Comparison of ENCODE assay signal across 9 cellular contexts in genomic region chr19:34998777-34999497, GRCh38. TPM values are rescaled to one million over a fixed set of nuclear protein-coding genes. Genes with fewer than 3 reads are reported as not detected.
A peak's percentile ranks its signal among the peaks of the same experiment; 100 is the strongest.
DNase-seq lines count a peak whose midpoint lies in the region; ATAC-seq and TF ChIP-seq lines count a peak whose summit lies in the region.
"Had no signal": no experiment of that assay in that cellular context is flagged by ENCODE, and none has a peak within 500 bp of the region (broad histone marks: within the 10 kb centered on the region; RNA-seq: fewer than 3 reads in every experiment).

No MANE protein-coding gene starts in this region.

- H3K36me3 ChIP-seq in liver (ENCODE audit: control insufficient read depth in 4 of 4, insufficient read depth in 3 of 4, low read depth in 1 of 4, low read length in 3 of 4) = no peaks in the 10 kb centered on the region
- peaks cover 0 to 4% (median 0%) of the 10 kb centered on the region in 3 donors for H3K36me3 ChIP-seq in tibial artery

- H3K27me3 ChIP-seq in liver (ENCODE audit: control insufficient read depth in 4 of 4, insufficient read depth in 4 of 4, low read length in 3 of 4) (no peaks in the 10 kb centered on the region), tibial artery (no peaks in the 10 kb centered on the region)

- H3K9me3 ChIP-seq in liver (ENCODE audit: control insufficient read depth in 4 of 4, low read length in 3 of 4) (no peaks in the 10 kb centered on the region), tibial artery (no peaks in the 10 kb centered on the region)

- no peak for TF ChIP-seq RAD21 in liver (IDR thresholded peaks at IDR 0.05)

- POLR2A ChIA-PET in activated CD4-positive, alpha-beta T cell treated with anti-CD3 and anti-CD28 coated beads for 36 hours (lab: Charles Lee) = interaction anchor here (1.7 to 3.1 kb wide), 2 partner anchors 9 to 25 kb away, joined by 14 to 15 read pairs; no protein-coding TSS in a partner anchor

- H3K4me3 Mint-ChIP-seq in activated CD4-positive, alpha-beta T cell treated with anti-CD3 and anti-CD28 coated beads for 36 hours = peak overlapping the region; percentile 100
- H3K4me3 Mint-ChIP-seq in brain = peak overlapping the region; percentile 82 to 94 (median 91)

- intact Hi-C loops in activated CD4-positive, alpha-beta T cell treated with anti-CD3 and anti-CD28 coated beads for 36 hours (cut with DNase I, micrococcal nuclease) = loop anchor here in 1 of 2 experiments (2.0 kb wide), 1 partner anchor 14 kb away; no protein-coding TSS in a partner anchor
- intact Hi-C loops in tibial artery (cut with DNase I; ENCODE audit: low total_unique reads) = no loop called here

- H3K4me3 ChIP-seq in liver (ENCODE audit: low read depth in 1 of 3, low read length in 3 of 3) (no peak overlapping the region), tibial artery (peak overlapping the region; percentile 98 to 99)

- H3K9ac ChIP-seq in liver (ENCODE audit: low read depth in 1 of 2, low read length in 2 of 2) = no peak overlapping the region

- WGBS in liver = 63% methylated on average over 13 of the region's 13 CpGs

- no peak for DNase-seq in activated CD4-positive, alpha-beta T cell treated with anti-CD3 and anti-CD28 coated beads for 36 hours
- DNase-seq in activated CD4-positive, alpha-beta T cell treated with anti-CD3 and anti-CD28 coated beads, Interleukin-2, amount 50 U/mL, for 1 hour = no peak
- DNase-seq in tibial artery = peak in 1 of 2 donors; percentile 59
- DNase-seq in putamen (ENCODE audit: low spot score) = no peak
- no peak for DNase-seq in NCI-H226

- H3K4me1 ChIP-seq in liver (ENCODE audit: control insufficient read depth in 4 of 4, insufficient read depth in 4 of 4, low read length in 3 of 4) (peaks cover 10 to 42% (median 18%) of the 10 kb centered on the region in 4 donors), tibial artery (peaks cover 0 to 49% (median 37%) of the 10 kb centered on the region in 4 donors)

- H3K9me3 Mint-ChIP-seq in activated CD4-positive, alpha-beta T cell treated with anti-CD3 and anti-CD28 coated beads for 36 hours (ENCODE audit: low read depth) = no peaks in the 10 kb centered on the region
- H3K9me3 Mint-ChIP-seq in brain = no peaks in the 10 kb centered on the region

- H3K36me3 Mint-ChIP-seq in activated CD4-positive, alpha-beta T cell treated with anti-CD3 and anti-CD28 coated beads for 36 hours (ENCODE audit: low read depth) = peaks cover 30% of the 10 kb centered on the region
- H3K36me3 Mint-ChIP-seq in brain = peaks cover 10% of the 10 kb centered on the region

- peak overlapping the region; percentile 90 for H3K27ac Mint-ChIP-seq in activated CD4-positive, alpha-beta T cell treated with anti-CD3 and anti-CD28 coated beads for 36 hours
- H3K27ac Mint-ChIP-seq in brain = peak overlapping the region; percentile 93 to 99 (median 98)

- H3K27me3 Mint-ChIP-seq in activated CD4-positive, alpha-beta T cell treated with anti-CD3 and anti-CD28 coated beads for 36 hours = no peaks in the 10 kb centered on the region
- peaks cover 18% of the 10 kb centered on the region for H3K27me3 Mint-ChIP-seq in brain

- CTCF ChIA-PET in activated CD4-positive, alpha-beta T cell treated with anti-CD3 and anti-CD28 coated beads for 36 hours (lab: Charles Lee) = interaction anchor here (0.6 to 3.4 kb wide), 3 partner anchors 7 to 25 kb away, joined by 3 to 26 read pairs (median 3); no protein-coding TSS in a partner anchor

- TF ChIP-seq CTCF in brain (conservative IDR thresholded peaks at IDR 0.05) (no peak), liver (IDR thresholded peaks at IDR 0.05; ENCODE audit: low read depth, low read length, missing input control) (no peak), tibial artery (IDR thresholded peaks at IDR 0.05) (no peak)

- H3K27ac ChIP-seq in liver (ENCODE audit: low read depth in 1 of 2, low read length in 2 of 2) = peak overlapping the region; percentile 95 to 96
- H3K27ac ChIP-seq in tibial artery = peak overlapping the region; percentile 89 to 99

- peaks cover 65% of the 10 kb centered on the region for H3K4me1 Mint-ChIP-seq in activated CD4-positive, alpha-beta T cell treated with anti-CD3 and anti-CD28 coated beads for 36 hours
- peaks cover 42% of the 10 kb centered on the region for H3K4me1 Mint-ChIP-seq in brain

- ATAC-seq in activated CD4-positive, alpha-beta T cell treated with anti-CD3 and anti-CD28 coated beads for 36 hours = no peak
- ATAC-seq in HG03565 (IDR thresholded peaks at IDR 0.05; ENCODE audit: unreplicated experiment) = no peak

TF ChIP-seq in liver, 16 proteins besides CTCF, POLR2A, EP300 and RAD21:
- TF ChIP-seq HNF4A (conservative IDR thresholded peaks at IDR 0.05) (peak; percentile 19 to 35), ZBTB33 (IDR thresholded peaks at IDR 0.05) (no peak)

RNA-seq across cellular contexts. Expression of gene GRAMD1A, which starts 1.2 kb away (rescaled TPM):
- 100 to 1,000 TPM; 185 to 227 TPM for total RNA-seq in activated CD4-positive, alpha-beta T cell treated with anti-CD3 and anti-CD28 coated beads for 36 hours
- 74.9 TPM for polyA plus RNA-seq in brain (ENCODE audit: insufficient read depth, low read depth, low replicate concordance)
- 10 to 100 TPM; 12.5 to 14.1 TPM for total RNA-seq in liver
- 1 to 10 TPM; 8.6 to 9.9 TPM for polyA plus RNA-seq in liver

RNA-seq across cellular contexts. Expression of gene SCN1B, which starts 31.3 kb away (rescaled TPM):
- total RNA-seq in activated CD4-positive, alpha-beta T cell treated with anti-CD3 and anti-CD28 coated beads for 36 hours = 1 to 10 TPM; 1.3 to 1.6 TPM
- polyA plus RNA-seq in brain (ENCODE audit: insufficient read depth, low read depth, low replicate concordance) (67.9 TPM), liver (1 to 10 TPM; 1.6 to 5.8 TPM)
- total RNA-seq in liver = 1 to 10 TPM; 2.0 to 4.9 TPM

RNA-seq across cellular contexts. Expression of gene ZNF792, which starts 34.9 kb away (rescaled TPM):
- total RNA-seq in activated CD4-positive, alpha-beta T cell treated with anti-CD3 and anti-CD28 coated beads for 36 hours = 1 to 10 TPM; 5.6 to 5.7 TPM
- polyA plus RNA-seq in brain (ENCODE audit: insufficient read depth, low read depth, low replicate concordance) = 0.31 TPM
- 1 to 10 TPM; 4.8 to 4.9 TPM for total RNA-seq in liver
- 1 to 10 TPM in 1 of 2 donors, under 1 TPM in 1; 0.65 to 1.4 TPM for polyA plus RNA-seq in liver

RNA-seq across cellular contexts. Expression of gene HPN, which starts 42.6 kb away (rescaled TPM):
- under 1 TPM in 1 of 2 experiments, not detected in 1; 0.09 TPM for total RNA-seq in activated CD4-positive, alpha-beta T cell treated with anti-CD3 and anti-CD28 coated beads for 36 hours
- polyA plus RNA-seq in brain (ENCODE audit: insufficient read depth, low read depth, low replicate concordance) (3.9 TPM), liver (100 to 1,000 TPM; 430 to 535 TPM)
- total RNA-seq in liver = 100 to 1,000 TPM; 130 to 239 TPM
- total RNA-seq: activated CD8-positive, alpha-beta memory T cell treated with anti-CD3 and anti-CD28 coated beads for 36 hours had no signal

Comparison
In these comparisons a context has a peak if more than half of its experiments do, and no peak if none do; other contexts are left out.
1. H3K4me3 ChIP-seq: peak in tibial artery (2 of 2); none in liver (0 of 3).
2. RNA of gene GRAMD1A, which starts 1.2 kb away (total RNA-seq): 185 to 227 TPM in activated CD4-positive, alpha-beta T cell treated with anti-CD3 and anti-CD28 coated beads for 36 hours; 12.5 to 14.1 TPM in liver; every median in the first group is over 10 times any median in the second.